20 cellular contexts compared by ENCODE assay signal in genomic region chr22:46617250-46618103, GRCh38. TPM values are rescaled to one million over a fixed set of nuclear protein-coding genes. Genes with fewer than 3 reads are reported as not detected.
A peak's percentile ranks its signal among the peaks of the same experiment; 100 is the strongest.
DNase-seq lines count a peak whose midpoint lies in the region; ATAC-seq, FAIRE-seq and TF ChIP-seq lines count a peak whose summit lies in the region.
"Had no signal": no experiment of that assay in that cellular context is flagged by ENCODE, and none has a peak within 500 bp of the region (broad histone marks: within the 10 kb centered on the region; RNA-seq: fewer than 3 reads in every experiment).

No MANE protein-coding gene starts in this region.

- FAIRE-seq in RCC 7860 (lab: Jason Lieb, UNC): peak; percentile 60

- H3K4me1 ChIP-seq in prostate gland (replicated peaks): no peaks in the 10 kb centered on the region

- DNase-seq in CD1c-positive myeloid dendritic cell (ENCODE audit: extremely low spot score) (peak; percentile 60), RCC 7860 (ENCODE audit: low spot score) (peak; percentile 55), kidney glomerular epithelial cell (lab: John Stamatoyannopoulos, UW) (peak; percentile 27), prostate gland (ENCODE audit: low spot score) (no peak), GDM1 (lab: John Stamatoyannopoulos, UW) (no peak), GM20000 (ENCODE audit: low spot score) (no peak)
- DNase-seq: amniotic stem cell; esophagus squamous epithelium; GOT3; hypothalamus; naive thymus-derived CD8-positive, alpha-beta T cell; stimulated activated CD4-positive, alpha-beta T cell treated with anti-CD3 and anti-CD28 coated beads, Interleukin-2, amount 100 ng/mL, for 48 hours; stimulated activated CD8-positive, alpha-beta memory T cell treated with anti-CD3 and anti-CD28 coated beads, Interleukin-4, amount 100 ng/mL, for 48 hours; T-cell had no signal

- intact Hi-C loops in prostate gland (cut with DNase I): no loop called here

- H3K9me3 ChIP-seq in prostate gland: no peaks in the 10 kb centered on the region
- H3K9me3 ChIP-seq: esophagus squamous epithelium, thoracic aorta had no signal

- no peaks in the 10 kb centered on the region for H3K27me3 ChIP-seq in prostate gland (replicated peaks; ENCODE audit: insufficient read depth)
- H3K27me3 ChIP-seq: esophagus squamous epithelium had no signal

- TF ChIP-seq POLR2A in prostate gland (IDR thresholded peaks at IDR 0.05): no peak

- TF ChIP-seq CTCF in prostate gland (IDR thresholded peaks at IDR 0.05): no peak
- no peak for TF ChIP-seq CTCF in GM20000 (IDR thresholded peaks at IDR 0.05; ENCODE audit: extremely low read depth, missing control alignments)

- no peak for ATAC-seq in HG03135 (IDR thresholded peaks at IDR 0.05; ENCODE audit: unreplicated experiment)
- ATAC-seq: CD8-positive, alpha-beta T cell; naive thymus-derived CD8-positive, alpha-beta T cell; sciatic nerve; T-cell; WTC11 had no signal

- WGBS in prostate gland: 64% methylated on average over 20 of the region's 20 CpGs

- H3K36me3 ChIP-seq in prostate gland: no peaks in the 10 kb centered on the region
- H3K36me3 ChIP-seq: esophagus squamous epithelium, thoracic aorta had no signal

- H3K27ac ChIP-seq in prostate gland: peak overlapping the region; percentile 17 to 37
- H3K27ac ChIP-seq: thoracic aorta had no signal

- H3K4me3 ChIP-seq in prostate gland: no peak overlapping the region
- H3K4me3 ChIP-seq: esophagus squamous epithelium, lung, thoracic aorta had no signal

RNA-seq across cellular contexts. Expression of gene GRAMD4, which starts 2.7 kb away (rescaled TPM):
- total RNA-seq in prostate gland: 10 to 100 TPM; 12.1 to 20.2 TPM

Comparison
In these comparisons a context has a peak if more than half of its experiments do, and no peak if none do; other contexts are left out.
1. DNase-seq: peak in CD1c-positive myeloid dendritic cell (single experiment), RCC 7860 (single experiment) and kidney glomerular epithelial cell (single experiment); none in prostate gland (single experiment), GDM1 (single experiment) and GM20000 (single experiment).